In genomic region chr21:29017639-29018237, GRCh38 we compare ENCODE assay signal across 8 cellular contexts. TPM values are rescaled to one million over a fixed set of nuclear protein-coding genes. Genes with fewer than 3 reads are reported as not detected.
DNase-seq lines count a peak whose midpoint lies in the region; ATAC-seq, FAIRE-seq and TF ChIP-seq lines count a peak whose summit lies in the region.

No MANE protein-coding gene starts in this region.

- H3K27ac ChIP-seq in SK-N-MC: 0 out of 2 replicates have a peak overlapping the region, but pooled peaks have one; percentile 16

- FAIRE-seq in frontal cortex (lab: Jason Lieb, UNC): no peak

- H3K4me3 ChIP-seq in SK-N-MC (peak overlapping the region; percentile 83), fibroblast of villous mesenchyme (ENCODE audit: low read depth, low read length) (peak overlapping the region; percentile 96)

- intact Hi-C loops in activated CD4-positive, alpha-beta T cell treated with anti-CD3 and anti-CD28 coated beads, Interleukin-2, amount 10 ng/mL, durations not matched to agents 24 days and 14 days (cut with micrococcal nuclease): no loop called here

- H3K9me3 Mint-ChIP-seq in activated CD4-positive, alpha-beta T cell treated with anti-CD3 and anti-CD28 coated beads, Interleukin-2, amount 10 ng/mL, durations not matched to agents 24 days and 14 days: no peaks in the 10 kb centered on the region
- H3K9me3 Mint-ChIP-seq in stimulated activated naive CD8-positive, alpha-beta T cell treated with anti-CD3 and anti-CD28 coated beads, Interleukin-15, amount 100 ng/mL, for 72 hours: no peaks in the 10 kb centered on the region

- H3K36me3 Mint-ChIP-seq in activated CD4-positive, alpha-beta T cell treated with anti-CD3 and anti-CD28 coated beads, Interleukin-2, amount 10 ng/mL, durations not matched to agents 24 days and 14 days (ENCODE audit: low read depth): peaks cover 11% of the 10 kb centered on the region

- peak overlapping the region; percentile 83 for H3K4me3 Mint-ChIP-seq in activated CD4-positive, alpha-beta T cell treated with anti-CD3 and anti-CD28 coated beads, Interleukin-2, amount 10 ng/mL, durations not matched to agents 24 days and 14 days
- H3K4me3 Mint-ChIP-seq in stimulated activated naive CD8-positive, alpha-beta T cell treated with anti-CD3 and anti-CD28 coated beads, Interleukin-15, amount 100 ng/mL, for 72 hours: peak overlapping the region; percentile 72 to 89

- peaks cover 22% of the 10 kb centered on the region for H3K4me1 Mint-ChIP-seq in activated CD4-positive, alpha-beta T cell treated with anti-CD3 and anti-CD28 coated beads, Interleukin-2, amount 10 ng/mL, durations not matched to agents 24 days and 14 days
- H3K4me1 Mint-ChIP-seq in stimulated activated naive CD8-positive, alpha-beta T cell treated with anti-CD3 and anti-CD28 coated beads, Interleukin-15, amount 100 ng/mL, for 72 hours: peaks cover 34% of the 10 kb centered on the region

- H3K9me3 ChIP-seq in SK-N-MC (ENCODE audit: low read depth, low read length): no peaks in the 10 kb centered on the region

- H3K27me3 Mint-ChIP-seq in activated CD4-positive, alpha-beta T cell treated with anti-CD3 and anti-CD28 coated beads, Interleukin-2, amount 10 ng/mL, durations not matched to agents 24 days and 14 days: no peaks in the 10 kb centered on the region
- no peaks in the 10 kb centered on the region for H3K27me3 Mint-ChIP-seq in stimulated activated naive CD8-positive, alpha-beta T cell treated with anti-CD3 and anti-CD28 coated beads, Interleukin-15, amount 100 ng/mL, for 72 hours

- peak overlapping the region; percentile 73 for H3K27ac Mint-ChIP-seq in activated CD4-positive, alpha-beta T cell treated with anti-CD3 and anti-CD28 coated beads, Interleukin-2, amount 10 ng/mL, durations not matched to agents 24 days and 14 days
- H3K27ac Mint-ChIP-seq in stimulated activated naive CD8-positive, alpha-beta T cell treated with anti-CD3 and anti-CD28 coated beads, Interleukin-15, amount 100 ng/mL, for 72 hours: peak overlapping the region; percentile 78 to 89

- TF ChIP-seq CTCF in fibroblast of villous mesenchyme (IDR thresholded peaks at IDR 0.05; ENCODE audit: insufficient read depth, low read depth, low read length): no peak

- peak overlapping the region; percentile 93 for H3K9ac ChIP-seq in SK-N-MC (ENCODE audit: insufficient read length)

- no peaks in the 10 kb centered on the region for H3K36me3 ChIP-seq in SK-N-MC (ENCODE audit: insufficient read depth, low read length)

- DNase-seq in activated CD4-positive, alpha-beta T cell treated with anti-CD3 and anti-CD28 coated beads, Interleukin-2, amount 10 ng/mL, durations not matched to agents 24 days and 14 days: no peak
- no peak for DNase-seq in activated CD4-positive, alpha-beta T cell treated with anti-CD3 and anti-CD28 coated beads for 48 hours
- DNase-seq in SK-N-MC (ENCODE audit: low read depth, low spot score) (no peak), fibroblast of villous mesenchyme (ENCODE audit: low read depth) (peak; percentile 21), globus pallidus (ENCODE audit: low spot score) (no peak), NCI-H446 treated with DMSO at 0.1 percent for 48 hours (lab: John Stamatoyannopoulos, UW) (no peak), frontal cortex (ENCODE audit: low spot score in 2 of 2) (no peak)
- DNase-seq in stimulated activated naive CD8-positive, alpha-beta T cell treated with anti-CD3 and anti-CD28 coated beads, Interleukin-15, amount 100 ng/mL, for 72 hours: no peak

- ATAC-seq in stimulated activated naive CD8-positive, alpha-beta T cell treated with anti-CD3 and anti-CD28 coated beads, Interleukin-15, amount 100 ng/mL, for 72 hours: no peak

RNA-seq across cellular contexts. Expression of gene RWDD2B, which starts 1.4 kb away (rescaled TPM):
- total RNA-seq in activated CD4-positive, alpha-beta T cell treated with anti-CD3 and anti-CD28 coated beads, Interleukin-2, amount 10 ng/mL, durations not matched to agents 24 days and 14 days: 12.2 and 12.3 TPM in 2 replicates
- total RNA-seq in fibroblast of villous mesenchyme (21.6 and 33.2 TPM in 2 replicates), frontal cortex (7.7 TPM)

RNA-seq across cellular contexts. Expression of gene USP16, which starts 6.7 kb away (rescaled TPM):
- total RNA-seq in activated CD4-positive, alpha-beta T cell treated with anti-CD3 and anti-CD28 coated beads, Interleukin-2, amount 10 ng/mL, durations not matched to agents 24 days and 14 days: 45.7 and 46.7 TPM in 2 replicates
- total RNA-seq in fibroblast of villous mesenchyme: 35.8 and 37.6 TPM in 2 replicates
- total RNA-seq in frontal cortex: 34.6 TPM

RNA-seq across cellular contexts. Expression of gene LTN1, which starts 25.1 kb away (rescaled TPM):
- 25.6 and 31.0 TPM in 2 replicates for total RNA-seq in activated CD4-positive, alpha-beta T cell treated with anti-CD3 and anti-CD28 coated beads, Interleukin-2, amount 10 ng/mL, durations not matched to agents 24 days and 14 days
- total RNA-seq in fibroblast of villous mesenchyme (30.0 and 45.8 TPM in 2 replicates), frontal cortex (39.9 TPM)

RNA-seq across cellular contexts. Expression of gene CCT8, which starts 55.7 kb away (rescaled TPM):
- total RNA-seq in activated CD4-positive, alpha-beta T cell treated with anti-CD3 and anti-CD28 coated beads, Interleukin-2, amount 10 ng/mL, durations not matched to agents 24 days and 14 days: 432 and 438 TPM in 2 replicates
- total RNA-seq in fibroblast of villous mesenchyme (183 and 275 TPM in 2 replicates), frontal cortex (262 TPM)
